21 cellular contexts compared by ENCODE assay signal in the genomic region with DNA sequence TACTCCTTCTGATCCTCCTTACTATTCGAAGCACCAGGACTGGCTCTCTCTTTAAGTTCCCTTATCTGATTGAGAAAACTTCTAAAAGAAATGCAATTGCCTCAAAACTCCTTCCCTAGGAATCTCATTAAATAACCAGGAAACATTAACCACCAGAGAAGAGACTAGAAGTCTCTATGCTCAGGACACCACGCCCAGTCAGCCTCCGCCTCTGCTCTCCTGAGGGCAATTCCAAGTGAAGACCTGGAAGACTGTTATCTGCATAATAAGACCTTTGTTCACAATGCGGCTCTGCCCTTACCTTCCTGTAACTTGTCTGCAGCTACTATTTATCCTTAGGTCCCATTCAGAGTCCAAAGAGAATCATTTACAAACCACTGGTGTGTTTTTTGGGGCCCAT.
DNase-seq lines count a peak whose midpoint lies in the region; ATAC-seq, FAIRE-seq and TF ChIP-seq lines count a peak whose summit lies in the region.
"Had no signal": no experiment of that assay in that cellular context is flagged by ENCODE, and none has a peak within 500 bp of the region (broad histone marks: within the 10 kb centered on the region; RNA-seq: fewer than 3 reads in every experiment).

No MANE protein-coding gene starts in this region.

- H3K27ac ChIP-seq in Peyer's patch, result peak overlapping the region in 2 of 4 donors; percentile 37 to 48
- no peak overlapping the region for H3K27ac ChIP-seq in small intestine (ENCODE audit: low read depth in 1 of 2, low read length in 1 of 2)
- no peak overlapping the region for H3K27ac ChIP-seq in OCI-LY7 (ENCODE audit: low read depth, low read length, poor library complexity, severe bottlenecking)
- H3K27ac ChIP-seq in adrenal gland, result no peak overlapping the region
- H3K27ac ChIP-seq: 22Rv1, HL-60, SK-N-MC had no signal

- 14 to 62% (median 46%) methylated on average over 4 of the region's 4 CpGs for WGBS in small intestine, 3 donors
- WGBS in adrenal gland, 4 donors, result 77 to 83% (median 81%) methylated on average over 4 of the region's 4 CpGs

- H3K36me3 ChIP-seq in Peyer's patch, result no peaks in the 10 kb centered on the region
- no peaks in the 10 kb centered on the region for H3K36me3 ChIP-seq in small intestine (ENCODE audit: control insufficient read depth in 2 of 2, insufficient read depth in 2 of 2, low read length in 2 of 2)
- H3K36me3 ChIP-seq in OCI-LY7 (ENCODE audit: insufficient read depth, low read length), result no peaks in the 10 kb centered on the region
- H3K36me3 ChIP-seq in adrenal gland (replicated peaks in 1 of 2), result no peaks in the 10 kb centered on the region
- H3K36me3 ChIP-seq: BE2C had no signal

- H3K27me3 ChIP-seq in Peyer's patch (no peaks in the 10 kb centered on the region), small intestine (ENCODE audit: control insufficient read depth in 2 of 2, insufficient read depth in 2 of 2, low read length in 2 of 2) (no peaks in the 10 kb centered on the region), adrenal gland (no peaks in the 10 kb centered on the region)
- H3K27me3 ChIP-seq: BE2C had no signal

- no peak for DNase-seq in activated naive CD8-positive, alpha-beta T cell treated with anti-CD3 and anti-CD28 coated beads, Interleukin-2, amount 50 U/mL, for 24 hours
- no peak for DNase-seq in activated naive CD8-positive, alpha-beta T cell treated with anti-CD3 and anti-CD28 coated beads for 36 hours
- DNase-seq in Peyer's patch, result peak in 2 of 3 donors; percentile 69 to 77
- DNase-seq in iPS-NIHi7 (ENCODE audit: extremely low spot score), result peak; percentile 35
- peak; percentile 35 for DNase-seq in small intestine
- DNase-seq in HCEC 1CT, result no peak
- DNase-seq in OCI-LY7 (ENCODE audit: low spot score), result no peak
- DNase-seq in adrenal gland, result no peak
- DNase-seq: BE2C; CD4-positive, alpha-beta T cell; NCI-H1417 treated with DMSO at 0.1 percent for 48 hours; NCI-H2029; NCI-H2171; NCI-H446; NCI-H69; NK-92 treated with Interleukin-12 subunit alpha and Interleukin-12 subunit beta, amount 100 ng/mL, for 24 hours; PC-3 had no signal

- TF ChIP-seq CTCF in Peyer's patch (IDR thresholded peaks at IDR 0.05) (no peak), OCI-LY7 (conservative IDR thresholded peaks at IDR 0.05; ENCODE audit: low read length) (no peak), adrenal gland (IDR thresholded peaks at IDR 0.05) (no peak)

- H3K9me2 ChIP-seq in OCI-LY7 (ENCODE audit: insufficient read depth, low read length), result no peaks in the 10 kb centered on the region

- H3K9me3 ChIP-seq in Peyer's patch, result no peaks in the 10 kb centered on the region
- no peaks in the 10 kb centered on the region for H3K9me3 ChIP-seq in small intestine (ENCODE audit: control insufficient read depth, low read depth)
- H3K9me3 ChIP-seq in OCI-LY7 (ENCODE audit: low read length), result no peaks in the 10 kb centered on the region
- H3K9me3 ChIP-seq in adrenal gland (replicated peaks in 1 of 3), result no peaks in the 10 kb centered on the region
- H3K9me3 ChIP-seq: BE2C had no signal

- H3K4me1 Mint-ChIP-seq in activated naive CD8-positive, alpha-beta T cell treated with anti-CD3 and anti-CD28 coated beads, Interleukin-2, amount 50 U/mL, for 24 hours, result peaks cover 72% of the 10 kb centered on the region
- H3K4me1 Mint-ChIP-seq in activated naive CD8-positive, alpha-beta T cell treated with anti-CD3 and anti-CD28 coated beads for 36 hours, result peaks cover 46% of the 10 kb centered on the region

- CTCF ChIA-PET in OCI-LY7 (lab: Charles Lee; ENCODE audit: unreplicated experiment), result no interaction called here

- H2AFZ ChIP-seq in OCI-LY7 (ENCODE audit: low read length), result no peak overlapping the region

- H3K9me3 Mint-ChIP-seq in activated naive CD8-positive, alpha-beta T cell treated with anti-CD3 and anti-CD28 coated beads, Interleukin-2, amount 50 U/mL, for 24 hours, result peaks cover 5% of the 10 kb centered on the region
- H3K9me3 Mint-ChIP-seq in activated naive CD8-positive, alpha-beta T cell treated with anti-CD3 and anti-CD28 coated beads for 36 hours, result peaks cover 8% of the 10 kb centered on the region
- H3K9me3 Mint-ChIP-seq: CD4-positive, alpha-beta T cell had no signal

- intact Hi-C loops in OCI-LY7 (cut with micrococcal nuclease; ENCODE audit: unreplicated experiment), result no loop called here
- intact Hi-C loops in adrenal gland (cut with DNase I), result no loop called here

- no peak for TF ChIP-seq POLR2A in Peyer's patch (IDR thresholded peaks at IDR 0.05)
- no peak for TF ChIP-seq POLR2A in adrenal gland (IDR thresholded peaks at IDR 0.05)

- no peaks in the 10 kb centered on the region for H3K79me2 ChIP-seq in OCI-LY7 (ENCODE audit: insufficient read depth, low read depth, low read length)

- H3K27me3 Mint-ChIP-seq in activated naive CD8-positive, alpha-beta T cell treated with anti-CD3 and anti-CD28 coated beads, Interleukin-2, amount 50 U/mL, for 24 hours, result no peaks in the 10 kb centered on the region
- no peaks in the 10 kb centered on the region for H3K27me3 Mint-ChIP-seq in activated naive CD8-positive, alpha-beta T cell treated with anti-CD3 and anti-CD28 coated beads for 36 hours
- H3K27me3 Mint-ChIP-seq: CD4-positive, alpha-beta T cell had no signal

- no peak overlapping the region for H3K4me2 ChIP-seq in OCI-LY7 (ENCODE audit: low read length)

- peak overlapping the region; percentile 53 for H3K27ac Mint-ChIP-seq in activated naive CD8-positive, alpha-beta T cell treated with anti-CD3 and anti-CD28 coated beads, Interleukin-2, amount 50 U/mL, for 24 hours
- no peak overlapping the region for H3K27ac Mint-ChIP-seq in activated naive CD8-positive, alpha-beta T cell treated with anti-CD3 and anti-CD28 coated beads for 36 hours

- H3K4me3 Mint-ChIP-seq in activated naive CD8-positive, alpha-beta T cell treated with anti-CD3 and anti-CD28 coated beads, Interleukin-2, amount 50 U/mL, for 24 hours, result no peak overlapping the region
- no peak overlapping the region for H3K4me3 Mint-ChIP-seq in activated naive CD8-positive, alpha-beta T cell treated with anti-CD3 and anti-CD28 coated beads for 36 hours
- H3K4me3 Mint-ChIP-seq: CD4-positive, alpha-beta T cell had no signal

- H4K20me1 ChIP-seq in OCI-LY7 (ENCODE audit: insufficient read depth, low read length), result no peaks in the 10 kb centered on the region

- POLR2A ChIA-PET in OCI-LY7 (lab: Charles Lee), result no interaction called here

- no TSS peak for BruUV-seq in OCI-LY7 (replicated peaks; lab: Mats Ljungman, UMichigan)

- FAIRE-seq in small intestine (lab: Jason Lieb, UNC), result no peak

- peaks cover 18% of the 10 kb centered on the region for H3K36me3 Mint-ChIP-seq in activated naive CD8-positive, alpha-beta T cell treated with anti-CD3 and anti-CD28 coated beads, Interleukin-2, amount 50 U/mL, for 24 hours (ENCODE audit: low read depth)
- peaks cover 26% of the 10 kb centered on the region for H3K36me3 Mint-ChIP-seq in activated naive CD8-positive, alpha-beta T cell treated with anti-CD3 and anti-CD28 coated beads for 36 hours

- ATAC-seq in activated naive CD8-positive, alpha-beta T cell treated with anti-CD3 and anti-CD28 coated beads, Interleukin-2, amount 50 U/mL, for 24 hours, result no peak
- ATAC-seq: HCT116, PC-3 had no signal

- H3K4me1 ChIP-seq in Peyer's patch, result no peaks in the 10 kb centered on the region
- H3K4me1 ChIP-seq in small intestine (ENCODE audit: control insufficient read depth in 2 of 2, insufficient read depth in 1 of 2, low read depth in 1 of 2, low read length in 1 of 2), result no peaks in the 10 kb centered on the region
- H3K4me1 ChIP-seq in OCI-LY7 (ENCODE audit: insufficient read depth, low read length, poor library complexity, severe bottlenecking), result no peaks in the 10 kb centered on the region
- no peaks in the 10 kb centered on the region for H3K4me1 ChIP-seq in adrenal gland (replicated peaks in 1 of 2)
- H3K4me1 ChIP-seq: BE2C had no signal

- H3K4me3 ChIP-seq in Peyer's patch (no peak overlapping the region), small intestine (ENCODE audit: low read depth in 1 of 2, low read length in 2 of 2) (no peak overlapping the region), OCI-LY7 (ENCODE audit: low read depth, low read length, poor library complexity, severe bottlenecking) (no peak overlapping the region), adrenal gland (no peak overlapping the region)
- H3K4me3 ChIP-seq: SK-N-MC had no signal

Comparison
In these comparisons a context has a peak if more than half of its experiments do, and no peak if none do; other contexts are left out.
1. DNase-seq: peak in Peyer's patch (2 of 3), iPS-NIHi7 (single experiment) and small intestine (single experiment); none in activated naive CD8-positive, alpha-beta T cell treated with anti-CD3 and anti-CD28 coated beads, Interleukin-2, amount 50 U/mL, for 24 hours (single experiment), activated naive CD8-positive, alpha-beta T cell treated with anti-CD3 and anti-CD28 coated beads for 36 hours (single experiment), HCEC 1CT (single experiment), OCI-LY7 (single experiment) and adrenal gland (0 of 7).